In genomic region chr17:57861737-57862409, GRCh38 we compare ENCODE assay signal across 8 cellular contexts. TPM values are rescaled to one million over a fixed set of nuclear protein-coding genes. Genes with fewer than 3 reads are reported as not detected.
A peak's percentile ranks its signal among the peaks of the same experiment; 100 is the strongest.
DNase-seq lines count a peak whose midpoint lies in the region; ATAC-seq lines count a peak whose summit lies in the region.

No MANE protein-coding gene starts in this region.

- H3K36me3 ChIP-seq in subcutaneous abdominal adipose tissue (ENCODE audit: control insufficient read depth in 5 of 5, insufficient read depth in 5 of 5, low read length in 5 of 5) = peaks cover 0 to 14% (median 6%) of the 10 kb centered on the region in 5 donors

- peak overlapping the region in 4 of 5 donors; percentile 45 to 71 (median 58) for H3K4me3 ChIP-seq in subcutaneous abdominal adipose tissue (ENCODE audit: low read depth in 1 of 5, low read length in 5 of 5)

- H3K9me3 Mint-ChIP-seq in activated T-cell treated with anti-CD3 and anti-CD28 coated beads, Interleukin-2, amount 50 U/mL, for 4 hours = no peaks in the 10 kb centered on the region
- no peaks in the 10 kb centered on the region for H3K9me3 Mint-ChIP-seq in central memory CD8-positive, alpha-beta T cell

- peak overlapping the region; percentile 71 for H3K4me3 Mint-ChIP-seq in activated T-cell treated with anti-CD3 and anti-CD28 coated beads, Interleukin-2, amount 50 U/mL, for 4 hours
- peak overlapping the region; percentile 74 for H3K4me3 Mint-ChIP-seq in central memory CD8-positive, alpha-beta T cell

- H3K4me1 Mint-ChIP-seq in activated T-cell treated with anti-CD3 and anti-CD28 coated beads, Interleukin-2, amount 50 U/mL, for 4 hours (ENCODE audit: low read depth) = peaks cover 10% of the 10 kb centered on the region
- peaks cover 11% of the 10 kb centered on the region for H3K4me1 Mint-ChIP-seq in central memory CD8-positive, alpha-beta T cell

- H3K27ac Mint-ChIP-seq in central memory CD8-positive, alpha-beta T cell (ENCODE audit: low read depth) = peak overlapping the region; percentile 55

- H3K27me3 Mint-ChIP-seq in activated T-cell treated with anti-CD3 and anti-CD28 coated beads, Interleukin-2, amount 50 U/mL, for 4 hours (ENCODE audit: low read depth) = peaks cover 13% of the 10 kb centered on the region
- peaks cover 50% of the 10 kb centered on the region for H3K27me3 Mint-ChIP-seq in central memory CD8-positive, alpha-beta T cell

- no peaks in the 10 kb centered on the region for H3K9me3 ChIP-seq in subcutaneous abdominal adipose tissue (ENCODE audit: control insufficient read depth in 5 of 5, low read length in 5 of 5)

- H3K9ac ChIP-seq in subcutaneous abdominal adipose tissue (ENCODE audit: low read length in 5 of 5) = peak overlapping the region in 3 of 5 donors; percentile 45 to 59 (median 56)

- no peaks in the 10 kb centered on the region for H3K36me3 Mint-ChIP-seq in activated T-cell treated with anti-CD3 and anti-CD28 coated beads, Interleukin-2, amount 50 U/mL, for 4 hours (ENCODE audit: insufficient read depth)
- peaks cover 5% of the 10 kb centered on the region for H3K36me3 Mint-ChIP-seq in central memory CD8-positive, alpha-beta T cell (ENCODE audit: insufficient read depth)

- no peaks in the 10 kb centered on the region for H3K27me3 ChIP-seq in subcutaneous abdominal adipose tissue (ENCODE audit: control insufficient read depth in 5 of 5, insufficient read depth in 4 of 5, low read length in 5 of 5)

- no peak overlapping the region for H3K27ac ChIP-seq in subcutaneous abdominal adipose tissue (ENCODE audit: low read depth, low read length)

- peaks cover 8 to 41% (median 32%) of the 10 kb centered on the region in 5 donors for H3K4me1 ChIP-seq in subcutaneous abdominal adipose tissue (ENCODE audit: control insufficient read depth in 5 of 5, insufficient read depth in 5 of 5, low read length in 5 of 5)

- ATAC-seq in activated T-cell treated with anti-CD3 and anti-CD28 coated beads, Interleukin-2, amount 50 U/mL, for 4 hours = peak; percentile 21 to 32
- ATAC-seq in central memory CD8-positive, alpha-beta T cell (replicated peaks; ENCODE audit: extremely low read depth, poor library complexity, severe bottlenecking) = no peak
- ATAC-seq in HG02610 (IDR thresholded peaks at IDR 0.05; ENCODE audit: unreplicated experiment) (no peak), GM18907 (IDR thresholded peaks at IDR 0.05; ENCODE audit: unreplicated experiment) (no peak), HG03432 (IDR thresholded peaks at IDR 0.05; ENCODE audit: unreplicated experiment) (no peak)

- DNase-seq in activated T-cell treated with anti-CD3 and anti-CD28 coated beads, Interleukin-2, amount 50 U/mL, for 4 hours = no peak
- no peak for DNase-seq in activated T-cell treated with anti-CD3 and anti-CD28 coated beads, Interleukin-2, amount 50 U/mL, for 48 hours
- DNase-seq in central memory CD8-positive, alpha-beta T cell (ENCODE audit: low spot score in 2 of 2) = no peak
- peak; percentile 84 for DNase-seq in kidney tubule cell (ENCODE audit: low spot score)

RNA-seq across cellular contexts. Expression of gene MRPS23, which starts 12.0 kb away (rescaled TPM):
- total RNA-seq in activated T-cell treated with anti-CD3 and anti-CD28 coated beads, Interleukin-2, amount 50 U/mL, for 4 hours = 100 to 1,000 TPM; 116 to 125 (median 118) TPM

Comparison
In these comparisons a context has a peak if more than half of its experiments do, and no peak if none do; other contexts are left out.
1. ATAC-seq: peak in activated T-cell treated with anti-CD3 and anti-CD28 coated beads, Interleukin-2, amount 50 U/mL, for 4 hours (2 of 2); none in central memory CD8-positive, alpha-beta T cell (single experiment), HG02610 (single experiment), GM18907 (single experiment) and HG03432 (single experiment).